ENCODE assay signal across 1 cellular context in the genomic region with DNA sequence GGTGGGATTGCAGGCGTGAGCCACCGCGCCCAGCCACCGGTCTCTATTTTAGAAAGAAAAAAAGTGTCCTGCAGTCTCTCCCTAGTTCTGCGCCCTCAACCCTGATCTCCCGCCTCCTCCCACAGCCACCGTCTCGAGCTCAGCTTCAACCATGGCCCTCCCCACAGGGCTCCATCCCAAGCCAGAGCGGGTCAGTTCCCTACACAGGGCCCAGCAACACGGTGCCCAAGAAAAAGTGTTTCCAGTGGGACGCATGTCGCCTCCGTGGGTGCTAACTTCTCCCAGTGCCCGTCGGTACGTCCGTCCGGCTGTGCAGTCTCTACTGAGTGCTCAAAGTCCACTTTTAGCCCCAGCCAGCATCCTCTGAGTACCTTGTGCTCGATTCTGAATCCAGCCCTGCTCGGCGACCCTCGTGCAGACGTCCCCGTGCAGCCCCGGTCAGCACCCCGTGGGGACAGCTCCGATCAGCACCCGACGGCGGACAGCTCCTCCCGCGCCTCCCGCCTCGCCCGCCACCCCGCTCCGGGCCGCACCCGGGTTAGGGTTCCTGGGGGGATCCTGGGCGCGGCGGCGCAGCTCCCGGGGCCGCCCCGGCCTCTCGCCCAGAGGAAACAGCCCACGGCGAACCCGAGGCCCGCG.
A peak's percentile ranks its signal among the peaks of the same experiment; 100 is the strongest.
TF ChIP-seq lines count a peak whose summit lies in the region.

No MANE protein-coding gene starts in this region.

TF ChIP-seq in HepG2, 621 proteins besides CTCF, POLR2A, EP300 and RAD21 (continued from another document and continues in another):
- TF ChIP-seq ZBTB40 (IDR thresholded peaks at IDR 0.05) (no peak), ZBTB40 (CRISPR knock-in tag; IDR thresholded peaks at IDR 0.05) (peak; percentile 95), PHB2 (IDR thresholded peaks at IDR 0.05; ENCODE audit: partially characterized antibody) (no peak), TAF15 (IDR thresholded peaks at IDR 0.05; ENCODE audit: low read depth, low read length, poor library complexity, severe bottlenecking) (no peak), TBL1XR1 (IDR thresholded peaks at IDR 0.05; ENCODE audit: borderline replicate concordance, low read length, partially characterized antibody) (no peak), ZNF776 (CRISPR knock-in tag; IDR thresholded peaks at IDR 0.05) (peak; percentile 99), GABPB1 (CRISPR knock-in tag; IDR thresholded peaks at IDR 0.05) (peak; percentile 81), PPARG (CRISPR knock-in tag; conservative IDR thresholded peaks at IDR 0.05) (peak; percentile 74), CAMTA2 (CRISPR knock-in tag; IDR thresholded peaks at IDR 0.05; ENCODE audit: borderline replicate concordance) (peak; percentile 96; the same call in 1 of the 2 replicates), ZNF672 (CRISPR knock-in tag; IDR thresholded peaks at IDR 0.05) (peak; percentile 90), POGK (CRISPR knock-in tag; conservative IDR thresholded peaks at IDR 0.05) (peak; percentile 95), CEBPZ (IDR thresholded peaks at IDR 0.05; ENCODE audit: low read length) (no peak), ZNF577 (CRISPR knock-in tag; IDR thresholded peaks at IDR 0.05; ENCODE audit: borderline replicate concordance, low read depth) (no peak), FOXP1 (IDR thresholded peaks at IDR 0.05) (no peak), FOXP1 (CRISPR knock-in tag; IDR thresholded peaks at IDR 0.05) (no peak; the same call in 1 of the 2 replicates), ZNF777 (CRISPR knock-in tag; IDR thresholded peaks at IDR 0.05) (peak; percentile 92), RFX3 (CRISPR knock-in tag; IDR thresholded peaks at IDR 0.05) (peak; percentile 62; the same call in 1 of the 2 replicates), SSRP1 (CRISPR knock-in tag; IDR thresholded peaks at IDR 0.05) (0 out of 2 replicates have a peak, but pooled peaks have one; percentile 38), ZNF878 (CRISPR knock-in tag; IDR thresholded peaks at IDR 0.05) (peak; percentile 97), MZF1 (CRISPR knock-in tag; IDR thresholded peaks at IDR 0.05; ENCODE audit: borderline replicate concordance) (peak; percentile 96; the same call in 1 of the 2 replicates), ZFP36L1 (CRISPR knock-in tag; IDR thresholded peaks at IDR 0.05) (peak; percentile 97), NFYC (CRISPR knock-in tag; IDR thresholded peaks at IDR 0.05) (peak; percentile 53; the same call in 1 of the 2 replicates), GATA4 (IDR thresholded peaks at IDR 0.05; ENCODE audit: borderline replicate concordance, low read depth) (no peak), FOXC1 (CRISPR knock-in tag; IDR thresholded peaks at IDR 0.05; ENCODE audit: borderline replicate concordance) (peak; percentile 99), NCOA2 (CRISPR knock-in tag; IDR thresholded peaks at IDR 0.05) (peak; percentile 87), SNAPC2 (CRISPR knock-in tag; IDR thresholded peaks at IDR 0.05) (peak; percentile 95), CREBL2 (CRISPR knock-in tag; IDR thresholded peaks at IDR 0.05; ENCODE audit: borderline replicate concordance) (peak; percentile 98), POLR2AphosphoS5 (IDR thresholded peaks at IDR 0.05; ENCODE audit: low read depth, low read length) (no peak)
- TF ChIP-seq, protein P1, sequence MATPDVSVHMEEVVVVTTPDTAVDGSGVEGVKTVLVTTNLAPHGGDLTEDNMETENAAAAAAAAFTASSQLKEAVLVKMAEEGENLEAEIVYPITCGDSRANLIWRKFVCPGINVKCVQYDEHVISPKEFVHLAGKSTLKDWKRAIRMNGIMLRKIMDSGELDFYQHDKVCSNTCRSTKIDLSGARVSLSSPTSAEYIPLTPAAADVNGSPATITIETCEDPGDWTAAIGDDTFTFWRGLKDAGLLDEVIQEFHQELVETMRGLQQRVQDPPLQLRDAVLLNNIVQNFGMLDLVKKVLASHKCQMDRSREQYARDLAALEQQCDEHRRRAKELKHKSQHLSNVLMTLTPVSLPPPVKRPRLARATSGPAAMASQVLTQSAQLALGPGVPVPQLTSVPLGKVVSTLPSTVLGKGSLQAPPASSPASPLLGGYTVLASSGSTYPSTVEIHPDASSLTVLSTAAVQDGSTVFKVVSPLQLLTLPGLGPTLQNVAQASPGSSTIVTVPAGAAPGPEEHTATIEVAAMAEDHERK (CRISPR knock-in tag; IDR thresholded peaks at IDR 0.05; ENCODE audit: low read depth): no peak; the same call in 1 of the 2 replicates
- TF ChIP-seq, protein P2, sequence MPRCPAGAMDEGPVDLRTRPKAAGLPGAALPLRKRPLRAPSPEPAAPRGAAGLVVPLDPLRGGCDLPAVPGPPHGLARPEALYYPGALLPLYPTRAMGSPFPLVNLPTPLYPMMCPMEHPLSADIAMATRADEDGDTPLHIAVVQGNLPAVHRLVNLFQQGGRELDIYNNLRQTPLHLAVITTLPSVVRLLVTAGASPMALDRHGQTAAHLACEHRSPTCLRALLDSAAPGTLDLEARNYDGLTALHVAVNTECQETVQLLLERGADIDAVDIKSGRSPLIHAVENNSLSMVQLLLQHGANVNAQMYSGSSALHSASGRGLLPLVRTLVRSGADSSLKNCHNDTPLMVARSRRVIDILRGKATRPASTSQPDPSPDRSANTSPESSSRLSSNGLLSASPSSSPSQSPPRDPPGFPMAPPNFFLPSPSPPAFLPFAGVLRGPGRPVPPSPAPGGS (CRISPR knock-in tag; IDR thresholded peaks at IDR 0.05): peak; percentile 99
- TF ChIP-seq, protein P3, sequence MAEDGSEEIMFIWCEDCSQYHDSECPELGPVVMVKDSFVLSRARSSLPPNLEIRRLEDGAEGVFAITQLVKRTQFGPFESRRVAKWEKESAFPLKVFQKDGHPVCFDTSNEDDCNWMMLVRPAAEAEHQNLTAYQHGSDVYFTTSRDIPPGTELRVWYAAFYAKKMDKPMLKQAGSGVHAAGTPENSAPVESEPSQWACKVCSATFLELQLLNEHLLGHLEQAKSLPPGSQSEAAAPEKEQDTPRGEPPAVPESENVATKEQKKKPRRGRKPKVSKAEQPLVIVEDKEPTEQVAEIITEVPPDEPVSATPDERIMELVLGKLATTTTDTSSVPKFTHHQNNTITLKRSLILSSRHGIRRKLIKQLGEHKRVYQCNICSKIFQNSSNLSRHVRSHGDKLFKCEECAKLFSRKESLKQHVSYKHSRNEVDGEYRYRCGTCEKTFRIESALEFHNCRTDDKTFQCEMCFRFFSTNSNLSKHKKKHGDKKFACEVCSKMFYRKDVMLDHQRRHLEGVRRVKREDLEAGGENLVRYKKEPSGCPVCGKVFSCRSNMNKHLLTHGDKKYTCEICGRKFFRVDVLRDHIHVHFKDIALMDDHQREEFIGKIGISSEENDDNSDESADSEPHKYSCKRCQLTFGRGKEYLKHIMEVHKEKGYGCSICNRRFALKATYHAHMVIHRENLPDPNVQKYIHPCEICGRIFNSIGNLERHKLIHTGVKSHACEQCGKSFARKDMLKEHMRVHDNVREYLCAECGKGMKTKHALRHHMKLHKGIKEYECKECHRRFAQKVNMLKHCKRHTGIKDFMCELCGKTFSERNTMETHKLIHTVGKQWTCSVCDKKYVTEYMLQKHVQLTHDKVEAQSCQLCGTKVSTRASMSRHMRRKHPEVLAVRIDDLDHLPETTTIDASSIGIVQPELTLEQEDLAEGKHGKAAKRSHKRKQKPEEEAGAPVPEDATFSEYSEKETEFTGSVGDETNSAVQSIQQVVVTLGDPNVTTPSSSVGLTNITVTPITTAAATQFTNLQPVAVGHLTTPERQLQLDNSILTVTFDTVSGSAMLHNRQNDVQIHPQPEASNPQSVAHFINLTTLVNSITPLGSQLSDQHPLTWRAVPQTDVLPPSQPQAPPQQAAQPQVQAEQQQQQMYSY (CRISPR knock-in tag; IDR thresholded peaks at IDR 0.05): peak; percentile 88
- TF ChIP-seq, protein P4, sequence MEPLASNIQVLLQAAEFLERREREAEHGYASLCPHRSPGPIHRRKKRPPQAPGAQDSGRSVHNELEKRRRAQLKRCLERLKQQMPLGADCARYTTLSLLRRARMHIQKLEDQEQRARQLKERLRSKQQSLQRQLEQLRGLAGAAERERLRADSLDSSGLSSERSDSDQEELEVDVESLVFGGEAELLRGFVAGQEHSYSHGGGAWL (CRISPR knock-in tag; IDR thresholded peaks at IDR 0.05): peak; percentile 100
